Comparison of ENCODE assay signal across 1 cellular context in the genomic region with DNA sequence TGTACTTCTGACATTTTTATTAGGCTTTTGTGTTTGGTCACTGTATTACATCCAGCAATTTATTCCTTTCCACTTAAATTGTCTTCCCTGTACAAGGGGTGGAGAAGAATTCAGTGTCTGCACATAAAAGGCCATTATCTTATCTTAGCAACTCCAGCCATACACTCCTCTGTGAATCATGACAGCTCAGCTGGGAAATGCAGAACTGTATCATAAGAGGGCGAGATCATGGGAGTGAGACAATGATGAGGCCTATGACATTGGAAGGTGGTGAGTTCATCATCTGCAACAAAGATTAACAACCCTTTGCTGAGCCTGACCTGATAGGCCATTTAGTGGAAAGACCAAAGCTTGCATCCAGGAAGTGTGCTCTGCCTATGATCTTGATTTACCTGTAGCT.
TF ChIP-seq lines count a peak whose summit lies in the region.

No MANE protein-coding gene starts in this region.

TF ChIP-seq in HEK293, 187 proteins besides CTCF, POLR2A, EP300 and RAD21 (continued from another document):
- TF ChIP-seq ZNF501 (tag by site-specific recombination; IDR thresholded peaks at IDR 0.05) (no peak), SP3 (tag by site-specific recombination; IDR thresholded peaks at IDR 0.05) (peak; percentile 20; the same call in 1 of the 2 replicates), KLF8 (tag by site-specific recombination; IDR thresholded peaks at IDR 0.05) (peak; percentile 77), ZFP69B (tag by site-specific recombination; IDR thresholded peaks at IDR 0.05) (0 out of 2 replicates have a peak, but pooled peaks have one; percentile 35), ZNF24 (tag by site-specific recombination; IDR thresholded peaks at IDR 0.05) (peak; percentile 87), SCRT2 (tag by site-specific recombination; IDR thresholded peaks at IDR 0.05) (peak; percentile 85), ZNF302 (tag by site-specific recombination; IDR thresholded peaks at IDR 0.05; ENCODE audit: low read depth) (no peak), ZNF366 (tag by site-specific recombination; conservative IDR thresholded peaks at IDR 0.05) (peak; percentile 83), ZNF600 (tag by site-specific recombination; IDR thresholded peaks at IDR 0.05) (peak; percentile 89), ZNF214 (tag by site-specific recombination; IDR thresholded peaks at IDR 0.05; ENCODE audit: borderline replicate concordance) (no peak), TCF7L2 (IDR thresholded peaks at IDR 0.05; ENCODE audit: borderline replicate concordance, low read depth, low read length) (peak; percentile 48; the same call in 1 of the 2 replicates), ZNF654 (tag by site-specific recombination; IDR thresholded peaks at IDR 0.05; ENCODE audit: low read depth) (peak; percentile 18; the same call in 1 of the 2 replicates), ZBTB7A (tag by site-specific recombination; IDR thresholded peaks at IDR 0.05; ENCODE audit: low read depth) (no peak), ZNF664 (tag by site-specific recombination; IDR thresholded peaks at IDR 0.05) (no peak), ZNF10 (tag by site-specific recombination; IDR thresholded peaks at IDR 0.05) (0 out of 2 replicates have a peak, but pooled peaks have one; percentile 32), ZNF473 (tag by site-specific recombination; IDR thresholded peaks at IDR 0.05) (no peak), FEZF1 (tag by site-specific recombination; IDR thresholded peaks at IDR 0.05) (peak; percentile 78)
- TF ChIP-seq, protein P1, sequence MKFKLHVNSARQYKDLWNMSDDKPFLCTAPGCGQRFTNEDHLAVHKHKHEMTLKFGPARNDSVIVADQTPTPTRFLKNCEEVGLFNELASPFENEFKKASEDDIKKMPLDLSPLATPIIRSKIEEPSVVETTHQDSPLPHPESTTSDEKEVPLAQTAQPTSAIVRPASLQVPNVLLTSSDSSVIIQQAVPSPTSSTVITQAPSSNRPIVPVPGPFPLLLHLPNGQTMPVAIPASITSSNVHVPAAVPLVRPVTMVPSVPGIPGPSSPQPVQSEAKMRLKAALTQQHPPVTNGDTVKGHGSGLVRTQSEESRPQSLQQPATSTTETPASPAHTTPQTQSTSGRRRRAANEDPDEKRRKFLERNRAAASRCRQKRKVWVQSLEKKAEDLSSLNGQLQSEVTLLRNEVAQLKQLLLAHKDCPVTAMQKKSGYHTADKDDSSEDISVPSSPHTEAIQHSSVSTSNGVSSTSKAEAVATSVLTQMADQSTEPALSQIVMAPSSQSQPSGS (tag by site-specific recombination; IDR thresholded peaks at IDR 0.05; ENCODE audit: low read depth), result peak; percentile 30; the same call in 1 of the 2 replicates
- TF ChIP-seq, protein P2, sequence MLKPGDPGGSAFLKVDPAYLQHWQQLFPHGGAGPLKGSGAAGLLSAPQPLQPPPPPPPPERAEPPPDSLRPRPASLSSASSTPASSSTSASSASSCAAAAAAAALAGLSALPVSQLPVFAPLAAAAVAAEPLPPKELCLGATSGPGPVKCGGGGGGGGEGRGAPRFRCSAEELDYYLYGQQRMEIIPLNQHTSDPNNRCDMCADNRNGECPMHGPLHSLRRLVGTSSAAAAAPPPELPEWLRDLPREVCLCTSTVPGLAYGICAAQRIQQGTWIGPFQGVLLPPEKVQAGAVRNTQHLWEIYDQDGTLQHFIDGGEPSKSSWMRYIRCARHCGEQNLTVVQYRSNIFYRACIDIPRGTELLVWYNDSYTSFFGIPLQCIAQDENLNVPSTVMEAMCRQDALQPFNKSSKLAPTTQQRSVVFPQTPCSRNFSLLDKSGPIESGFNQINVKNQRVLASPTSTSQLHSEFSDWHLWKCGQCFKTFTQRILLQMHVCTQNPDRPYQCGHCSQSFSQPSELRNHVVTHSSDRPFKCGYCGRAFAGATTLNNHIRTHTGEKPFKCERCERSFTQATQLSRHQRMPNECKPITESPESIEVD (tag by site-specific recombination; IDR thresholded peaks at IDR 0.05), result peak; percentile 67
- TF ChIP-seq, protein P3, sequence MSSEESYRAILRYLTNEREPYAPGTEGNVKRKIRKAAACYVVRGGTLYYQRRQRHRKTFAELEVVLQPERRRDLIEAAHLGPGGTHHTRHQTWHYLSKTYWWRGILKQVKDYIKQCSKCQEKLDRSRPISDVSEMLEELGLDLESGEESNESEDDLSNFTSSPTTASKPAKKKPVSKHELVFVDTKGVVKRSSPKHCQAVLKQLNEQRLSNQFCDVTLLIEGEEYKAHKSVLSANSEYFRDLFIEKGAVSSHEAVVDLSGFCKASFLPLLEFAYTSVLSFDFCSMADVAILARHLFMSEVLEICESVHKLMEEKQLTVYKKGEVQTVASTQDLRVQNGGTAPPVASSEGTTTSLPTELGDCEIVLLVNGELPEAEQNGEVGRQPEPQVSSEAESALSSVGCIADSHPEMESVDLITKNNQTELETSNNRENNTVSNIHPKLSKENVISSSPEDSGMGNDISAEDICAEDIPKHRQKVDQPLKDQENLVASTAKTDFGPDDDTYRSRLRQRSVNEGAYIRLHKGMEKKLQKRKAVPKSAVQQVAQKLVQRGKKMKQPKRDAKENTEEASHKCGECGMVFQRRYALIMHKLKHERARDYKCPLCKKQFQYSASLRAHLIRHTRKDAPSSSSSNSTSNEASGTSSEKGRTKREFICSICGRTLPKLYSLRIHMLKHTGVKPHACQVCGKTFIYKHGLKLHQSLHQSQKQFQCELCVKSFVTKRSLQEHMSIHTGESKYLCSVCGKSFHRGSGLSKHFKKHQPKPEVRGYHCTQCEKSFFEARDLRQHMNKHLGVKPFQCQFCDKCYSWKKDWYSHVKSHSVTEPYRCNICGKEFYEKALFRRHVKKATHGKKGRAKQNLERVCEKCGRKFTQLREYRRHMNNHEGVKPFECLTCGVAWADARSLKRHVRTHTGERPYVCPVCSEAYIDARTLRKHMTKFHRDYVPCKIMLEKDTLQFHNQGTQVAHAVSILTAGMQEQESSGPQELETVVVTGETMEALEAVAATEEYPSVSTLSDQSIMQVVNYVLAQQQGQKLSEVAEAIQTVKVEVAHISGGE (tag by site-specific recombination; conservative IDR thresholded peaks at IDR 0.05; ENCODE audit: low read depth), result no peak
- TF ChIP-seq, protein P4, sequence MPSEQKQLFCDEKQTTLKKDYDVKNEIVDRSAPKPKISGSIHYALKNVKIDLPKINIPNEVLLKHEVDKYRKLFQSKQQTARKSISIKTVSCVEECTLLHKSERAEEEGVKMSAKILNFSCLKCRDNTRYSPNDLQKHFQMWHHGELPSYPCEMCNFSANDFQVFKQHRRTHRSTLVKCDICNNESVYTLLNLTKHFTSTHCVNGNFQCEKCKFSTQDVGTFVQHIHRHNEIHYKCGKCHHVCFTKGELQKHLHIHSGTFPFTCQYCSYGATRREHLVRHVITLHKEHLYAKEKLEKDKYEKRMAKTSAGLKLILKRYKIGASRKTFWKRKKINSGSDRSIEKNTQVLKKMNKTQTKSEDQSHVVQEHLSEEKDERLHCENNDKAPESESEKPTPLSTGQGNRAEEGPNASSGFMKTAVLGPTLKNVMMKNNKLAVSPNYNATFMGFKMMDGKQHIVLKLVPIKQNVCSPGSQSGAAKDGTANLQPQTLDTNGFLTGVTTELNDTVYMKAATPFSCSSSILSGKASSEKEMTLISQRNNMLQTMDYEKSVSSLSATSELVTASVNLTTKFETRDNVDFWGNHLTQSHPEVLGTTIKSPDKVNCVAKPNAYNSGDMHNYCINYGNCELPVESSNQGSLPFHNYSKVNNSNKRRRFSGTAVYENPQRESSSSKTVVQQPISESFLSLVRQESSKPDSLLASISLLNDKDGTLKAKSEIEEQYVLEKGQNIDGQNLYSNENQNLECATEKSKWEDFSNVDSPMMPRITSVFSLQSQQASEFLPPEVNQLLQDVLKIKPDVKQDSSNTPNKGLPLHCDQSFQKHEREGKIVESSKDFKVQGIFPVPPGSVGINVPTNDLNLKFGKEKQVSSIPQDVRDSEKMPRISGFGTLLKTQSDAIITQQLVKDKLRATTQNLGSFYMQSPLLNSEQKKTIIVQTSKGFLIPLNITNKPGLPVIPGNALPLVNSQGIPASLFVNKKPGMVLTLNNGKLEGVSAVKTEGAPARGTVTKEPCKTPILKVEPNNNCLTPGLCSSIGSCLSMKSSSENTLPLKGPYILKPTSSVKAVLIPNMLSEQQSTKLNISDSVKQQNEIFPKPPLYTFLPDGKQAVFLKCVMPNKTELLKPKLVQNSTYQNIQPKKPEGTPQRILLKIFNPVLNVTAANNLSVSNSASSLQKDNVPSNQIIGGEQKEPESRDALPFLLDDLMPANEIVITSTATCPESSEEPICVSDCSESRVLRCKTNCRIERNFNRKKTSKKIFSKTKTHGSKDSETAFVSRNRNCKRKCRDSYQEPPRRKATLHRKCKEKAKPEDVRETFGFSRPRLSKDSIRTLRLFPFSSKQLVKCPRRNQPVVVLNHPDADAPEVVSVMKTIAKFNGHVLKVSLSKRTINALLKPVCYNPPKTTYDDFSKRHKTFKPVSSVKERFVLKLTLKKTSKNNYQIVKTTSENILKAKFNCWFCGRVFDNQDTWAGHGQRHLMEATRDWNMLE (tag by site-specific recombination; conservative IDR thresholded peaks at IDR 0.05; ENCODE audit: low read depth), result 0 out of 2 replicates have a peak, but pooled peaks have one; percentile 14
TF ChIP-seq in HEK293: peak in this region for 41.
